15 cellular contexts compared by ENCODE assay signal in genomic region chr3:105715372-105715771, GRCh38.
DNase-seq lines count a peak whose midpoint lies in the region; TF ChIP-seq lines count a peak whose summit lies in the region.
"Had no signal": no experiment of that assay in that cellular context is flagged by ENCODE, and none has a peak within 500 bp of the region (broad histone marks: within the 10 kb centered on the region; RNA-seq: fewer than 3 reads in every experiment).

No MANE protein-coding gene starts in this region.

- H3K27ac Mint-ChIP-seq in neural progenitor cell (peak overlapping the region; percentile 45), mesothelial cell of epicardium (no peak overlapping the region)
- H3K27ac Mint-ChIP-seq: IgD-negative memory B cell; T-helper 1 cell treated with Interleukin-12 subunit alpha and Interleukin-12 subunit beta and Interleukin-4 antibody, amounts not matched to agents 30 μg/mL and 1 μg/mL, for 36 hours had no signal

- peak; percentile 46 for DNase-seq in EL
- peak; percentile 13 for DNase-seq in NCI-H460 (ENCODE audit: extremely low read depth, low read depth)
- peak; percentile 55 for DNase-seq in epithelial cell of esophagus (ENCODE audit: low read depth)
- no peak for DNase-seq in neural progenitor cell (ENCODE audit: low spot score)
- no peak for DNase-seq in mesothelial cell of epicardium (ENCODE audit: low spot score in 2 of 2, unreplicated experiment in 2 of 2)
- no peak for DNase-seq in islet precursor cell
- no peak for DNase-seq in AML-193 (lab: John Stamatoyannopoulos, UW)
- no peak for DNase-seq in COLO668 (lab: John Stamatoyannopoulos, UW; ENCODE audit: unreplicated experiment)
- DNase-seq: activated CD4-positive, alpha-beta T cell treated with anti-CD3 and anti-CD28 coated beads, Interleukin-2, amount 10 ng/mL, durations not matched to agents 24 days and 14 days; GOT3; head of caudate nucleus; lower lobe of right lung; NCI-H2081 treated with DMSO at 0.1 percent for 48 hours had no signal

- H3K9me3 ChIP-seq in neural progenitor cell (ENCODE audit: low read depth), result no peaks in the 10 kb centered on the region
- H3K9me3 ChIP-seq: lower lobe of right lung had no signal

- H3K4me1 Mint-ChIP-seq in neural progenitor cell (peaks cover 13% of the 10 kb centered on the region), mesothelial cell of epicardium (no peaks in the 10 kb centered on the region)

- peaks cover 21% of the 10 kb centered on the region for H3K36me3 ChIP-seq in neural progenitor cell

- H3K4me2 ChIP-seq in neural progenitor cell, result no peak overlapping the region

- H3K4me3 Mint-ChIP-seq in neural progenitor cell, result no peak overlapping the region
- no peak overlapping the region for H3K4me3 Mint-ChIP-seq in mesothelial cell of epicardium
- H3K4me3 Mint-ChIP-seq: activated CD4-positive, alpha-beta T cell treated with anti-CD3 and anti-CD28 coated beads, Interleukin-2, amount 10 ng/mL, durations not matched to agents 24 days and 14 days; IgD-negative memory B cell; T-helper 1 cell treated with Interleukin-12 subunit alpha and Interleukin-12 subunit beta and Interleukin-4 antibody, amounts not matched to agents 30 μg/mL and 1 μg/mL, for 36 hours had no signal

- H3F3A ChIP-seq in neural progenitor cell (ENCODE audit: low read depth), result no peaks in the 10 kb centered on the region

- H2AFZ ChIP-seq in neural progenitor cell (replicated peaks), result no peak overlapping the region

- no peaks in the 10 kb centered on the region for H3K4me1 ChIP-seq in neural progenitor cell
- H3K4me1 ChIP-seq: lower lobe of right lung had no signal

- H3K27me3 Mint-ChIP-seq in neural progenitor cell (ENCODE audit: insufficient read depth, low read depth) (no peaks in the 10 kb centered on the region), mesothelial cell of epicardium (ENCODE audit: low read depth) (no peaks in the 10 kb centered on the region)
- H3K27me3 Mint-ChIP-seq: activated CD4-positive, alpha-beta T cell treated with anti-CD3 and anti-CD28 coated beads, Interleukin-2, amount 10 ng/mL, durations not matched to agents 24 days and 14 days; IgD-negative memory B cell had no signal

- no peaks in the 10 kb centered on the region for H3K79me2 ChIP-seq in neural progenitor cell (ENCODE audit: low read depth)

- no peak overlapping the region for H3K9ac ChIP-seq in neural progenitor cell

- peaks cover 29% of the 10 kb centered on the region for H3K36me3 Mint-ChIP-seq in neural progenitor cell
- H3K36me3 Mint-ChIP-seq in mesothelial cell of epicardium, result peaks cover 55% of the 10 kb centered on the region

- H3K27me3 ChIP-seq in neural progenitor cell, result no peaks in the 10 kb centered on the region

- no peak overlapping the region for H3K27ac ChIP-seq in neural progenitor cell
- H3K27ac ChIP-seq: lower lobe of right lung had no signal

- H3K4me3 ChIP-seq in epithelial cell of esophagus (ENCODE audit: low read length), result no peak overlapping the region
- H3K4me3 ChIP-seq in neural progenitor cell, result no peak overlapping the region
- H3K4me3 ChIP-seq: lower lobe of right lung had no signal

- no peak for TF ChIP-seq CTCF in epithelial cell of esophagus (IDR thresholded peaks at IDR 0.05; ENCODE audit: insufficient read depth, low read depth, low read length, missing control alignments)
- TF ChIP-seq CTCF in neural progenitor cell (IDR thresholded peaks at IDR 0.05), result no peak
- TF ChIP-seq CTCF in mesothelial cell of epicardium (IDR thresholded peaks at IDR 0.05; ENCODE audit: unreplicated experiment), result no peak

- H3K9me3 Mint-ChIP-seq in neural progenitor cell (peaks cover 2% of the 10 kb centered on the region), mesothelial cell of epicardium (peaks cover 6% of the 10 kb centered on the region)
- H3K9me3 Mint-ChIP-seq: T-helper 1 cell treated with Interleukin-12 subunit alpha and Interleukin-12 subunit beta and Interleukin-4 antibody, amounts not matched to agents 30 μg/mL and 1 μg/mL, for 36 hours had no signal

- no peaks in the 10 kb centered on the region for H4K20me1 ChIP-seq in neural progenitor cell (ENCODE audit: low read depth)

Comparison
In these comparisons a context has a peak if more than half of its experiments do, and no peak if none do; other contexts are left out.
1. DNase-seq: peak in EL (single experiment), NCI-H460 (single experiment) and epithelial cell of esophagus (single experiment); none in neural progenitor cell (single experiment), mesothelial cell of epicardium (0 of 2), islet precursor cell (single experiment), AML-193 (0 of 2) and COLO668 (single experiment).